In the genomic region with DNA sequence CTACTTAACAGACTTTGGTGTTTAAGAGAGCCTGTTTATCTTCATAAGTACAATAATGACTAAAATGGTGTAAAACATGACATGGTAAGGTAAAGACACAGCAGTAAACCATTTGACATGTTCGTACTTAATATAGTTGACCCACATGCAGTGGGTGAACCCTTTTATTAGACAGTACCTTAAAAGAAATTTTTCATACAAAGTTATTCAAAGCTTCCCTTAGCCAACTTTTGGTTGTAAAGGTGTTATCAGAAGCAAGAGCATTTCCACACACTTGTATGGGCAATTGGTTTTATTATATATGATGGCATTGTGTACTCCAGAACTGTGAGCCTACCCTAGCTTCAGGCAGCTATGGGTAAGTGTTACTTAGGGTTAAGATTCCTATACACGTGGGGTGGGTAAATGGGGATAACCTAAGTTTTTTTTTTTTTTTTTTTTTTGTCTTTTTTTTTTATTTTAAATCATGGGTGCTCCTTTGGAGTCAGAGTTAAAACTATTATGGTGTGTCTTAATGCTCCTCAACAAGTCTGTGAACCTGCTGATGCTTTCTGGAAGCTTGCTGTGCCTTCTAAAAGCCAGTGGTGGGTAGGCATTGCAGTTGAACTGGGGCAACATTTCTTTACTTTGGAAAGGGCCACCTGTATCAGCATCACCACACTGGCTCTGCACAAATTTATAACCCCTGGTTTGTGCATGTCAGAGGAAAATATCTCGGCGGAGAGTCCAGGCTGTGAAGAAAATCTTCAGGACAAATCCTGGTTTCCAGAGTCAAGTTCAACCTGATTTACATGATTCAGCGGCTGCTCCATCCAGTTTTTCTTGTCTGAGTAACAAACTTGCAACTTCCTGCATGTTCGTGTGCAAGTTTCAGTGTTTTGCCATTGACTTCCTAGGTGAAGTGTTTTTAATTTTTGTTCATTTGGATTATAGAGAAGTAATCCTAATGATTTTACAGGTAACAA, we compare ENCODE assay signal across 9 cellular contexts. TPM values are rescaled to one million over a fixed set of nuclear protein-coding genes. Genes with fewer than 3 reads are reported as not detected.
DNase-seq lines count a peak whose midpoint lies in the region; ATAC-seq and TF ChIP-seq lines count a peak whose summit lies in the region.
"Had no signal": no experiment of that assay in that cellular context is flagged by ENCODE, and none has a peak within 500 bp of the region (broad histone marks: within the 10 kb centered on the region; RNA-seq: fewer than 3 reads in every experiment).

No MANE protein-coding gene starts in this region.

- H3K4me3 ChIP-seq in ACC112 (ENCODE audit: low read depth, low read length), result peak overlapping the region; percentile 99
- H3K4me3 ChIP-seq in adipocyte (ENCODE audit: low read length), result peak overlapping the region; percentile 100
- H3K4me3 ChIP-seq in kidney epithelial cell (ENCODE audit: low read depth, low read length), result peak overlapping the region; percentile 51
- H3K4me3 ChIP-seq in thoracic aorta, result peak overlapping the region; percentile 81
- H3K4me3 ChIP-seq: mucosa of descending colon had no signal

- CTCF ChIA-PET in HEK293T (lab: Yijun Ruan, JAX), result interaction anchor here (0.6 kb wide), 1 partner anchor 89 kb away, joined by 3 read pairs; no protein-coding TSS in a partner anchor

- DNase-seq in HEK293T (ENCODE audit: extremely low spot score) (no peak), adipocyte (ENCODE audit: low read depth) (peak; percentile 33), kidney epithelial cell (ENCODE audit: low read depth) (no peak), thoracic aorta (ENCODE audit: low spot score) (no peak)
- DNase-seq in stimulated activated CD4-positive, alpha-beta T cell treated with anti-CD3 and anti-CD28 coated beads, Interleukin-2, amount 100 ng/mL, for 24 hours, result no peak

- no peak overlapping the region for H2AFZ ChIP-seq in ACC112 (ENCODE audit: low read length, unreplicated experiment)

- TF ChIP-seq CTCF in kidney epithelial cell (IDR thresholded peaks at IDR 0.05; ENCODE audit: insufficient read depth, low read length, poor library complexity, severe bottlenecking), result no peak
- TF ChIP-seq CTCF in thoracic aorta (IDR thresholded peaks at IDR 0.05), result no peak

- H3K9ac ChIP-seq in adipocyte (ENCODE audit: low read length), result peak overlapping the region; percentile 100

- H3K27ac ChIP-seq in ACC112 (ENCODE audit: low read depth, low read length) (peak overlapping the region; percentile 18; the same call in 1 of the 2 replicates), thoracic aorta (peak overlapping the region in 1 of 2 donors; percentile 96)

- ATAC-seq in thoracic aorta (ENCODE audit: insufficient number of reproducible peaks, low FRiP score, low read depth), result no peak
- ATAC-seq in GM18498 (IDR thresholded peaks at IDR 0.05; ENCODE audit: unreplicated experiment), result no peak
- no peak for ATAC-seq in HG03039 (IDR thresholded peaks at IDR 0.05; ENCODE audit: unreplicated experiment)
- ATAC-seq: mucosa of descending colon had no signal

- POLR2A ChIA-PET in HEK293T (lab: Yijun Ruan, JAX), result no interaction called here

- no peaks in the 10 kb centered on the region for H3K27me3 ChIP-seq in ACC112 (ENCODE audit: insufficient read depth, low read length)
- H3K27me3 ChIP-seq in adipocyte (replicated peaks; ENCODE audit: control insufficient read depth, insufficient read depth, low read length), result no peaks in the 10 kb centered on the region
- no peaks in the 10 kb centered on the region for H3K27me3 ChIP-seq in kidney epithelial cell (ENCODE audit: control insufficient read depth, insufficient read depth, low read length)
- H3K27me3 ChIP-seq in thoracic aorta (replicated peaks; ENCODE audit: insufficient read depth), result no peaks in the 10 kb centered on the region

- peaks cover 43% of the 10 kb centered on the region for H3K36me3 ChIP-seq in ACC112 (ENCODE audit: insufficient read depth, low read length)
- peaks cover 20% of the 10 kb centered on the region for H3K36me3 ChIP-seq in adipocyte (ENCODE audit: control insufficient read depth, insufficient read depth, low read length, severe bottlenecking)
- no peaks in the 10 kb centered on the region for H3K36me3 ChIP-seq in kidney epithelial cell (ENCODE audit: control insufficient read depth, insufficient read depth, low read length)
- peaks cover 8% of the 10 kb centered on the region for H3K36me3 ChIP-seq in thoracic aorta

- H3K79me2 ChIP-seq in ACC112 (ENCODE audit: control insufficient read depth, insufficient read depth, low read length, unreplicated experiment), result peaks cover 65% of the 10 kb centered on the region

- no peaks in the 10 kb centered on the region for H3K9me3 ChIP-seq in adipocyte (ENCODE audit: control insufficient read depth, low read length)
- no peaks in the 10 kb centered on the region for H3K9me3 ChIP-seq in thoracic aorta
- H3K9me3 ChIP-seq: mucosa of descending colon had no signal

- H3K4me1 ChIP-seq in ACC112 (ENCODE audit: control insufficient read depth, insufficient read depth, low read length, unreplicated experiment) (peaks cover 19% of the 10 kb centered on the region), adipocyte (ENCODE audit: control insufficient read depth, insufficient read depth, low read length) (peaks cover 23% of the 10 kb centered on the region), thoracic aorta (ENCODE audit: control insufficient read depth in 1 of 2, low read depth in 2 of 2) (peaks cover 25 to 34% of the 10 kb centered on the region in 2 donors)

TF ChIP-seq in HEK293T, 16 proteins besides CTCF, POLR2A, EP300 and RAD21:
- no peak for TF ChIP-seq HDGF (IDR thresholded peaks at IDR 0.05; ENCODE audit: borderline replicate concordance)
- no peak for TF ChIP-seq LEF1 (IDR thresholded peaks at IDR 0.05; ENCODE audit: borderline replicate concordance)
- no peak for TF ChIP-seq CTBP1 (IDR thresholded peaks at IDR 0.05; ENCODE audit: borderline replicate concordance)
- 0 out of 2 replicates have a peak, but pooled peaks have one; percentile 32 for TF ChIP-seq ZNF384 (IDR thresholded peaks at IDR 0.05)
- TF ChIP-seq NFRKB (IDR thresholded peaks at IDR 0.05), result no peak
- no peak for TF ChIP-seq BHLHE40 (IDR thresholded peaks at IDR 0.05; ENCODE audit: borderline replicate concordance)
- no peak for TF ChIP-seq ELF4 (IDR thresholded peaks at IDR 0.05)

RNA-seq across cellular contexts. Expression of a gene that starts 3.3 kb away (rescaled TPM):
- total RNA-seq in kidney epithelial cell (31.0 and 42.5 TPM in 2 replicates), thoracic aorta (100 to 1,000 TPM in 1 of 2 donors, 10 to 100 TPM in 1; 73.4 to 114 TPM)

RNA-seq across cellular contexts. Expression of a gene that starts 33.3 kb away (rescaled TPM):
- total RNA-seq in kidney epithelial cell (10.0 and 11.5 TPM in 2 replicates), thoracic aorta (10 to 100 TPM; 11.6 to 25.6 TPM)
